ENCODE assay signal across 21 cellular contexts in the genomic region with DNA sequence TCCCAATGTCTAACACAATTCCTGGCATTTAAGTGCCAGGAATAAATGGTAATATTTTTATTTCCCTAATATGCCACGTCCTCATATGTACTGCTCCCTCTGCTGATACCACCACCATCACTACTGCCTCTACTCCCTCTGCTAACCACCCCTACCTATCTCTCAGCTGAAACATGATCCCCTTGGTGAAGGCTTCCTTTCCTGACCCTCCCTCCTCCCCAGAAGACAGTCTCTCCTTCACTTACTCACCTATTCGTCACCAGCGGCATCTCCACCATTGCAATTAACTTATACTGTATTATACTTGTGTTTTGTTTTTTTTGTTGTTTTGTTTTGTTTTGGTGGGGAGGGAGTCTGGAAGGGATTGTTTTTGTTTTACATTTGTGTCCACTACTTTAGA.
"Had no signal": no experiment of that assay in that cellular context is flagged by ENCODE, and none has a peak within 500 bp of the region (broad histone marks: within the 10 kb centered on the region; RNA-seq: fewer than 3 reads in every experiment).

No MANE protein-coding gene starts in this region.

- H3K36me3 ChIP-seq: ascending aorta, breast epithelium, left ventricle myocardium inferior, neutrophil, thoracic aorta, upper lobe of right lung had no signal

- DNase-seq: activated B cell treated with CpG ODN at 0.5 μM for 24 hours; activated CD4-positive, alpha-beta T cell treated with anti-CD3 and anti-CD28 coated beads, Interleukin-2, amount 10 ng/mL, durations not matched to agents 7 days and 5 days; activated CD8-positive, alpha-beta memory T cell treated with anti-CD3 and anti-CD28 coated beads, Interleukin-2, amount 50 U/mL, for 48 hours; activated gamma-delta T cell; activated naive CD8-positive, alpha-beta T cell treated with anti-CD3 and anti-CD28 coated beads for 36 hours; activated T-cell treated with anti-CD3 and anti-CD28 coated beads, Interleukin-2, amount 50 U/mL, for 72 hours; cerebellar nuclear complex; effector CD8-positive, alpha-beta T cell; glutamatergic neuron; islet precursor cell; left ventricle myocardium inferior; mucosa of descending colon; naive thymus-derived CD4-positive, alpha-beta T cell; T-helper 17 cell; upper lobe of right lung had no signal

- H3K4me1 ChIP-seq: breast epithelium had no signal

- H3K27me3 ChIP-seq: ascending aorta, breast epithelium, foreskin keratinocyte, neutrophil had no signal

- H3K27me3 Mint-ChIP-seq: activated B cell treated with CpG ODN at 0.5 μM for 24 hours; activated CD4-positive, alpha-beta T cell treated with anti-CD3 and anti-CD28 coated beads, Interleukin-2, amount 10 ng/mL, durations not matched to agents 7 days and 5 days; activated naive CD8-positive, alpha-beta T cell treated with anti-CD3 and anti-CD28 coated beads for 36 hours; naive thymus-derived CD4-positive, alpha-beta T cell; T-helper 17 cell had no signal

- H3K9me3 Mint-ChIP-seq: stimulated activated effector memory CD8-positive, alpha-beta T cell treated with anti-CD3 and anti-CD28 coated beads, Interleukin-12 subunit alpha, Interleukin-12 subunit beta, amount 100 ng/mL, for 72 hours had no signal

- H3K36me3 Mint-ChIP-seq: stimulated activated effector memory CD8-positive, alpha-beta T cell treated with anti-CD3 and anti-CD28 coated beads, Interleukin-12 subunit alpha, Interleukin-12 subunit beta, amount 100 ng/mL, for 72 hours had no signal

- H3K4me3 Mint-ChIP-seq: activated B cell treated with CpG ODN at 0.5 μM for 24 hours; activated CD4-positive, alpha-beta T cell treated with anti-CD3 and anti-CD28 coated beads, Interleukin-2, amount 10 ng/mL, durations not matched to agents 7 days and 5 days; activated naive CD8-positive, alpha-beta T cell treated with anti-CD3 and anti-CD28 coated beads for 36 hours; activated T-cell treated with anti-CD3 and anti-CD28 coated beads, Interleukin-2, amount 50 U/mL, for 72 hours; naive thymus-derived CD4-positive, alpha-beta T cell; stimulated activated effector memory CD8-positive, alpha-beta T cell treated with anti-CD3 and anti-CD28 coated beads, Interleukin-12 subunit alpha, Interleukin-12 subunit beta, amount 100 ng/mL, for 72 hours; T-helper 17 cell had no signal

- H3K9me3 ChIP-seq: ascending aorta, breast epithelium, mucosa of descending colon, neutrophil, thoracic aorta, upper lobe of right lung had no signal

- H3K27ac Mint-ChIP-seq: activated B cell treated with CpG ODN at 0.5 μM for 24 hours; activated CD4-positive, alpha-beta T cell treated with anti-CD3 and anti-CD28 coated beads, Interleukin-2, amount 10 ng/mL, durations not matched to agents 7 days and 5 days; activated naive CD8-positive, alpha-beta T cell treated with anti-CD3 and anti-CD28 coated beads for 36 hours; activated T-cell treated with anti-CD3 and anti-CD28 coated beads, Interleukin-2, amount 50 U/mL, for 72 hours; naive thymus-derived CD4-positive, alpha-beta T cell; stimulated activated effector memory CD8-positive, alpha-beta T cell treated with anti-CD3 and anti-CD28 coated beads, Interleukin-12 subunit alpha, Interleukin-12 subunit beta, amount 100 ng/mL, for 72 hours; T-helper 17 cell had no signal

- H3K4me3 ChIP-seq: ascending aorta, breast epithelium, left ventricle myocardium inferior, mucosa of descending colon, thoracic aorta, upper lobe of right lung had no signal

- H3K27ac ChIP-seq: ascending aorta, breast epithelium, foreskin keratinocyte, left ventricle myocardium inferior, thoracic aorta, upper lobe of right lung had no signal

- ATAC-seq: activated T-cell treated with anti-CD3 and anti-CD28 coated beads, Interleukin-2, amount 50 U/mL, for 72 hours; foreskin keratinocyte; mucosa of descending colon; naive thymus-derived CD4-positive, alpha-beta T cell; stimulated activated effector memory CD8-positive, alpha-beta T cell treated with anti-CD3 and anti-CD28 coated beads, Interleukin-12 subunit alpha, Interleukin-12 subunit beta, amount 100 ng/mL, for 72 hours; T-helper 17 cell; upper lobe of right lung had no signal
